In the genomic region with DNA sequence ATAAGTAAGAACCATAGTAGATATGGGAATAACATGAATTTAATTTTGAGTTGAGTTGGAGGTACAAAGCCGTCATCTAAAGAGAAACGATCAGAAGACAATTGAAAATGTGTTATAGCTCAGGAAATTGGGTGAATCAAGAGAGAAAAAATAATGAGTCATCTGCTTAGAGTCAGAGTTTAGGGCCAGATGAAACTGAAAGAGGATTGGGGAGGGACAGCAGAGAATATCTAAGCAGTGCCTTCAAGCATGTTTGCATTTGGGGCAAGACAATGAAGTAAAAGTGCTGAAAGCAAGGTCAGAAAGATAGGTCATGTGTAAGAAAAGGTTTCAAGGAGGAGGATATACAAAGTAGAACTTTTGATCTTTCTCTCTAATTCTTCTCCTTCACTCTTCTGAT, we compare ENCODE assay signal across 26 cellular contexts. TPM values are rescaled to one million over a fixed set of nuclear protein-coding genes. Genes with fewer than 3 reads are reported as not detected.
DNase-seq lines count a peak whose midpoint lies in the region; ATAC-seq and TF ChIP-seq lines count a peak whose summit lies in the region.
"Had no signal": no experiment of that assay in that cellular context is flagged by ENCODE, and none has a peak within 500 bp of the region (broad histone marks: within the 10 kb centered on the region; RNA-seq: fewer than 3 reads in every experiment).

No MANE protein-coding gene starts in this region.

- ATAC-seq in GM18520 (IDR thresholded peaks at IDR 0.05; ENCODE audit: unreplicated experiment) (peak; percentile 41), GM21423 (IDR thresholded peaks at IDR 0.05; ENCODE audit: unreplicated experiment) (peak; percentile 64), foreskin keratinocyte (no peak)
- no peak for ATAC-seq in activated naive CD4-positive, alpha-beta T cell treated with anti-CD3 and anti-CD28 coated beads, Interleukin-2, amount 50 U/mL, for 72 hours
- ATAC-seq: activated CD4-positive, CD25-positive, alpha-beta regulatory T cell treated with anti-CD3 and anti-CD28 coated beads, Interleukin-2, amount 50 U/mL, for 24 hours; HCT116; left lung; PC-3 had no signal

- H3K27me3 ChIP-seq in foreskin keratinocyte, result no peaks in the 10 kb centered on the region
- H3K27me3 ChIP-seq: BE2C, left lung, neural progenitor cell had no signal

- no peaks in the 10 kb centered on the region for H3K4me1 ChIP-seq in foreskin keratinocyte
- H3K4me1 ChIP-seq: BE2C, left lung, neural progenitor cell had no signal

- no peaks in the 10 kb centered on the region for H3K36me3 Mint-ChIP-seq in activated naive CD4-positive, alpha-beta T cell treated with anti-CD3 and anti-CD28 coated beads, Interleukin-2, amount 50 U/mL, for 72 hours
- H3K36me3 Mint-ChIP-seq: activated naive CD8-positive, alpha-beta T cell treated with anti-CD3 and anti-CD28 coated beads for 36 hours had no signal

- peak; percentile 5 for DNase-seq in LHCN-M2 (ENCODE audit: low read depth)
- peak; percentile 6 for DNase-seq in iris pigment epithelial cell (ENCODE audit: low read depth)
- no peak for DNase-seq in stimulated activated naive CD4-positive, alpha-beta T cell treated with Interleukin-2 at 50 U/mL for 16 hours (lab: John Stamatoyannopoulos, UW)
- DNase-seq in occipital lobe (lab: John Stamatoyannopoulos, UW), result no peak
- no peak for DNase-seq in foreskin keratinocyte
- no peak for DNase-seq in activated naive CD4-positive, alpha-beta T cell treated with anti-CD3 and anti-CD28 coated beads, Interleukin-2, amount 50 U/mL, for 72 hours (ENCODE audit: low spot score in 2 of 2)
- DNase-seq: activated CD8-positive, alpha-beta memory T cell treated with anti-CD3 and anti-CD28 coated beads for 24 hours; activated naive CD8-positive, alpha-beta T cell treated with anti-CD3 and anti-CD28 coated beads for 36 hours; BE2C; erythroblast; left lung; NCI-H1930; NCI-H446 treated with DMSO at 0.1 percent for 48 hours; PC-3; T-helper 9 cell had no signal

- H3K27ac ChIP-seq in foreskin keratinocyte, result no peak overlapping the region
- H3K27ac ChIP-seq: left lung, neural progenitor cell had no signal

- no peak for TF ChIP-seq CTCF in foreskin keratinocyte (conservative IDR thresholded peaks at IDR 0.05)

- H3K9me3 Mint-ChIP-seq in activated naive CD4-positive, alpha-beta T cell treated with anti-CD3 and anti-CD28 coated beads, Interleukin-2, amount 50 U/mL, for 72 hours, result peaks cover 4% of the 10 kb centered on the region in 2 donors

- H3K27ac Mint-ChIP-seq in activated naive CD4-positive, alpha-beta T cell treated with anti-CD3 and anti-CD28 coated beads, Interleukin-2, amount 50 U/mL, for 72 hours, result no peak overlapping the region
- H3K27ac Mint-ChIP-seq: activated naive CD8-positive, alpha-beta T cell treated with anti-CD3 and anti-CD28 coated beads for 36 hours; neural progenitor cell had no signal

RNA-seq across cellular contexts. Expression of gene SLC15A5, which starts 49.4 kb away (rescaled TPM):
- total RNA-seq in LHCN-M2 (2014; rRNA removed) (not detected in 2 replicates), occipital lobe (not detected), foreskin keratinocyte (not detected in 2 replicates)
- polyA plus RNA-seq in LHCN-M2 (2012), result not detected
- polyA plus RNA-seq in foreskin keratinocyte, result not detected in 2 replicates
- total RNA-seq in activated naive CD4-positive, alpha-beta T cell treated with anti-CD3 and anti-CD28 coated beads, Interleukin-2, amount 50 U/mL, for 72 hours, result not detected
- total RNA-seq: activated naive CD8-positive, alpha-beta T cell treated with anti-CD3 and anti-CD28 coated beads for 36 hours; dermis microvascular lymphatic vessel endothelial cell; G401; glomerular endothelial cell; left lung; mononuclear cell; PC-3; SK-MEL-5 had no signal
- polyA plus RNA-seq: thymus had no signal

Comparison
In these comparisons a context has a peak if more than half of its experiments do, and no peak if none do; other contexts are left out.
1. ATAC-seq: peak in GM18520 (single experiment) and GM21423 (single experiment); none in foreskin keratinocyte (single experiment) and activated naive CD4-positive, alpha-beta T cell treated with anti-CD3 and anti-CD28 coated beads, Interleukin-2, amount 50 U/mL, for 72 hours (0 of 2).
2. DNase-seq: peak in LHCN-M2 (single experiment) and iris pigment epithelial cell (single experiment); none in stimulated activated naive CD4-positive, alpha-beta T cell treated with Interleukin-2 at 50 U/mL for 16 hours (single experiment), occipital lobe (single experiment), foreskin keratinocyte (0 of 2) and activated naive CD4-positive, alpha-beta T cell treated with anti-CD3 and anti-CD28 coated beads, Interleukin-2, amount 50 U/mL, for 72 hours (0 of 2).